ENCODE assay signal across 9 cellular contexts in genomic region chrX:48125286-48125685, GRCh38. TPM values are rescaled to one million over a fixed set of nuclear protein-coding genes. Genes with fewer than 3 reads are reported as not detected.
"Had no signal": no experiment of that assay in that cellular context is flagged by ENCODE, and none has a peak within 500 bp of the region (broad histone marks: within the 10 kb centered on the region; RNA-seq: fewer than 3 reads in every experiment).

No MANE protein-coding gene starts in this region.

RNA-seq across cellular contexts. Expression of gene SPACA5B, which starts 5.1 kb away (rescaled TPM):
- total RNA-seq: LHCN-M2; OCI-LY7; PC-9; Peyer's patch; Right ventricle myocardium inferior; RPMI7951; SJCRH30; T-helper 1 cell treated with Interleukin-12 subunit alpha and Interleukin-12 subunit beta and Interleukin-4 antibody, amounts not matched to agents 30 ng/mL and 1 ng/mL, for 36 hours had no signal
- polyA plus RNA-seq: IgD-negative memory B cell had no signal
